ENCODE assay signal across 8 cellular contexts in the genomic region with DNA sequence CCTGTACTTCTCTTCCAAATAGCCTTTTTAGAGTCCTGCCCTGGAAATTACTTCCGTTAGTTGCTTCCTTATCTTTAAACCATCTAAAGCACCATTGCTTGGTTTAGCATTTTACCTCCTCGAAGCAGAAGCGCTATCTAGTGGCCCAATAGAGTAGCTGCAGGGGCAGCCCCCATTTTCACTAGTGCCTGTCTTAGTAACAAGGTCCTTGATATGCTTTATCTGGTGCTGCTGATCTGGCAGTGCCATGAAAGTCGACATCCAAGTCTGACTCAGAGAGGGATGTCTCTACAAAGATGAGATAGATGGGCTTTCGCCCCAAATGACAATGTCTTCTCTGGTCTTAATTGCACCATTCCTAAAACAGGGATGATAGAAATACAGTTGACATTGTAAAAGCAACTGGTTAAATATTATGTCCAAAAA. TPM values are rescaled to one million over a fixed set of nuclear protein-coding genes. Genes with fewer than 3 reads are reported as not detected.
DNase-seq lines count a peak whose midpoint lies in the region; ATAC-seq and TF ChIP-seq lines count a peak whose summit lies in the region.

No MANE protein-coding gene starts in this region.

- H3K4me3 ChIP-seq in Caco-2 (ENCODE audit: low read depth, low read length) (no peak overlapping the region), SK-N-SH (ENCODE audit: low read depth in 2 of 2, low read length in 1 of 2) (no peak overlapping the region; a peak in 1 of 4 replicates)

- H3K9me3 Mint-ChIP-seq in Caco-2 (ENCODE audit: unreplicated experiment) = no peaks in the 10 kb centered on the region

- no peaks in the 10 kb centered on the region for H3K36me3 Mint-ChIP-seq in Caco-2 (ENCODE audit: insufficient read depth, unreplicated experiment)

- H3K36me3 ChIP-seq in Caco-2 (ENCODE audit: control insufficient read depth, insufficient read depth, low read length) (no peaks in the 10 kb centered on the region), SK-N-SH (replicated peaks in 1 of 2; ENCODE audit: control insufficient read depth in 1 of 2, insufficient read depth in 2 of 2, low read length in 1 of 2) (no peaks in the 10 kb centered on the region)

- intact Hi-C loops in Caco-2 (cut with micrococcal nuclease; ENCODE audit: unreplicated experiment) = loop anchor here (1.0 to 5.0 kb wide), 4 partner anchors 25 to 245 kb away; a partner anchor contains a TSS

- H3K4me1 Mint-ChIP-seq in Caco-2 (ENCODE audit: low read depth, unreplicated experiment) = no peaks in the 10 kb centered on the region

- H3K27ac Mint-ChIP-seq in Caco-2 (ENCODE audit: unreplicated experiment) = no peak overlapping the region

- no peaks in the 10 kb centered on the region for H3F3A ChIP-seq in SK-N-SH (replicated peaks; ENCODE audit: insufficient read depth)

- H3K9me3 ChIP-seq in Caco-2 (no peaks in the 10 kb centered on the region), SK-N-SH (no peaks in the 10 kb centered on the region)

- peak; percentile 85 for TF ChIP-seq RAD21 in SK-N-SH (IDR thresholded peaks at IDR 0.05; ENCODE audit: low read length)

- H2AFZ ChIP-seq in SK-N-SH (ENCODE audit: low read depth) = peak overlapping the region; percentile 57; the same call in 1 of the 2 replicates

- H3K4me1 ChIP-seq in Caco-2 = no peaks in the 10 kb centered on the region
- no peaks in the 10 kb centered on the region for H3K4me1 ChIP-seq in SK-N-SH (ENCODE audit: control insufficient read depth in 1 of 2, insufficient read depth in 2 of 2, low read depth in 1 of 2, low read length in 1 of 2)

- under 1% methylated on average over 5 of the region's 5 CpGs for WGBS in SK-N-SH (ENCODE audit: low lambda C conversion rate)

- no peak overlapping the region for H3K9ac ChIP-seq in SK-N-SH

- no peaks in the 10 kb centered on the region for H3K27me3 Mint-ChIP-seq in Caco-2 (ENCODE audit: insufficient read depth, unreplicated experiment)

- no peak overlapping the region for H3K4me3 Mint-ChIP-seq in Caco-2 (ENCODE audit: unreplicated experiment)

- no peak overlapping the region for H3K27ac ChIP-seq in SK-N-SH (ENCODE audit: low read depth in 2 of 2, low read length in 1 of 2)

- TF ChIP-seq CTCF in Caco-2 (IDR thresholded peaks at IDR 0.05; ENCODE audit: insufficient read depth in 1 of 2, low read depth in 1 of 2, low read length in 1 of 2, severe bottlenecking in 1 of 2, unreplicated experiment in 1 of 2) = peak; percentile 83 to 90
- peak; percentile 86 for TF ChIP-seq CTCF in SK-N-SH (IDR thresholded peaks at IDR 0.05)

- H3K4me2 ChIP-seq in SK-N-SH = no peak overlapping the region

- no peaks in the 10 kb centered on the region for H3K79me2 ChIP-seq in SK-N-SH (ENCODE audit: insufficient read depth)

- CTCF ChIA-PET in Caco-2 (lab: Charles Lee) (interaction anchor here (0.6 to 1.0 kb wide), 3 partner anchors 9 to 25 kb away, joined by 3 read pairs; a partner anchor contains a TSS), SK-N-SH (lab: Yijun Ruan, JAX) (interaction anchor here (0.7 to 2.8 kb wide), 13 partner anchors 9 to 234 kb away, joined by 3 to 8 read pairs (median 4); a partner anchor contains a TSS)

- no peak for TF ChIP-seq EP300 in SK-N-SH (IDR thresholded peaks at IDR 0.05; ENCODE audit: borderline replicate concordance in 1 of 2, low read depth in 1 of 2, low read length in 1 of 2)

- BruUV-seq in Caco-2 (replicated peaks; lab: Mats Ljungman, UMichigan) = no TSS peak

- peak; percentile 80 for ATAC-seq in GM21786 (IDR thresholded peaks at IDR 0.05; ENCODE audit: unreplicated experiment)
- ATAC-seq in HG03025 (IDR thresholded peaks at IDR 0.05; ENCODE audit: low FRiP score, unreplicated experiment) = no peak

- H4K20me1 ChIP-seq in SK-N-SH (ENCODE audit: insufficient read depth) = no peaks in the 10 kb centered on the region

- DNase-seq in Caco-2 = peak; percentile 73 to 74
- peak; percentile 49 for DNase-seq in NCI-H1105 (lab: John Stamatoyannopoulos, UW)
- peak; percentile 81 for DNase-seq in SK-N-SH
- DNase-seq in activated naive CD4-positive, alpha-beta T cell treated with Interleukin-2 at 50 U/mL for 16 hours = peak; percentile 78
- peak; percentile 69 for DNase-seq in glomerular visceral epithelial cell (ENCODE audit: extremely low spot score)
- peak; percentile 37 for DNase-seq in pulmonary artery endothelial cell (ENCODE audit: low read depth, low spot score)

- H3K9me2 ChIP-seq in SK-N-SH = no peaks in the 10 kb centered on the region

- H3K27me3 ChIP-seq in Caco-2 (replicated peaks; ENCODE audit: control insufficient read depth, insufficient read depth, low read length) (no peaks in the 10 kb centered on the region), SK-N-SH (ENCODE audit: insufficient read depth) (no peaks in the 10 kb centered on the region)

- POLR2A ChIA-PET in Caco-2 (lab: Charles Lee) (no interaction called here), SK-N-SH (lab: Yijun Ruan, JAX) (no interaction called here)

TF ChIP-seq in SK-N-SH, 30 proteins besides CTCF, POLR2A, EP300 and RAD21:
- TF ChIP-seq YY1 (IDR thresholded peaks at IDR 0.05; ENCODE audit: low read depth) (0 out of 2 replicates have a peak, but pooled peaks have one; percentile 38), TEAD4 (IDR thresholded peaks at IDR 0.05; ENCODE audit: borderline replicate concordance, insufficient read depth) (no peak), NRF1 (IDR thresholded peaks at IDR 0.05; ENCODE audit: low read depth, low read length) (no peak), JUND (IDR thresholded peaks at IDR 0.05) (no peak), SMC3 (IDR thresholded peaks at IDR 0.05; ENCODE audit: low read depth, low read length) (peak; percentile 71), GATA2 (CRISPR knock-in tag; IDR thresholded peaks at IDR 0.05) (peak; percentile 93)
- TF ChIP-seq, protein P1, sequence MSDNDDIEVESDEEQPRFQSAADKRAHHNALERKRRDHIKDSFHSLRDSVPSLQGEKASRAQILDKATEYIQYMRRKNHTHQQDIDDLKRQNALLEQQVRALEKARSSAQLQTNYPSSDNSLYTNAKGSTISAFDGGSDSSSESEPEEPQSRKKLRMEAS (IDR thresholded peaks at IDR 0.05; ENCODE audit: low read depth) = 0 out of 2 replicates have a peak, but pooled peaks have one; percentile 12
- TF ChIP-seq, protein P2, sequence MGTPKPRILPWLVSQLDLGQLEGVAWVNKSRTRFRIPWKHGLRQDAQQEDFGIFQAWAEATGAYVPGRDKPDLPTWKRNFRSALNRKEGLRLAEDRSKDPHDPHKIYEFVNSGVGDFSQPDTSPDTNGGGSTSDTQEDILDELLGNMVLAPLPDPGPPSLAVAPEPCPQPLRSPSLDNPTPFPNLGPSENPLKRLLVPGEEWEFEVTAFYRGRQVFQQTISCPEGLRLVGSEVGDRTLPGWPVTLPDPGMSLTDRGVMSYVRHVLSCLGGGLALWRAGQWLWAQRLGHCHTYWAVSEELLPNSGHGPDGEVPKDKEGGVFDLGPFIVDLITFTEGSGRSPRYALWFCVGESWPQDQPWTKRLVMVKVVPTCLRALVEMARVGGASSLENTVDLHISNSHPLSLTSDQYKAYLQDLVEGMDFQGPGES (IDR thresholded peaks at IDR 0.05; ENCODE audit: low read depth, low read length) = no peak
TF ChIP-seq in SK-N-SH: peak in this region for 4.

RNA-seq across cellular contexts. Expression of a gene that starts 25.0 kb away (rescaled TPM):
- 55.9 and 62.3 TPM in 2 replicates for total RNA-seq in Caco-2 (2022)
- polyA plus RNA-seq in SK-N-SH (2012; rRNA removed) = 5.7 and 7.7 TPM in 2 replicates
- 3.0 and 4.6 TPM in 2 replicates for polyA plus RNA-seq in SK-N-SH (2012; cell fraction: cytosol; rRNA removed)
- 17.8 and 19.8 TPM in 2 replicates for polyA plus RNA-seq in SK-N-SH (2012; cell fraction: nucleus; rRNA removed)
- 15.8 and 29.7 TPM in 2 replicates for total RNA-seq in pulmonary artery endothelial cell
